31 cellular contexts compared by ENCODE assay signal in genomic region chr9:127153484-127153883, GRCh38. TPM values are rescaled to one million over a fixed set of nuclear protein-coding genes. Genes with fewer than 3 reads are reported as not detected.
DNase-seq lines count a peak whose midpoint lies in the region; ATAC-seq, FAIRE-seq and TF ChIP-seq lines count a peak whose summit lies in the region.
"Had no signal": no experiment of that assay in that cellular context is flagged by ENCODE, and none has a peak within 500 bp of the region (broad histone marks: within the 10 kb centered on the region; RNA-seq: fewer than 3 reads in every experiment).

No MANE protein-coding gene starts in this region.

- H3K27me3 ChIP-seq in mesenchymal stem cell (ENCODE audit: control insufficient read depth in 1 of 2, insufficient read depth in 1 of 2, low read length in 2 of 2) (peaks cover 0 to 20% of the 10 kb centered on the region in 2 experiments), small intestine (ENCODE audit: control insufficient read depth in 2 of 2, insufficient read depth in 2 of 2, low read length in 2 of 2) (no peaks in the 10 kb centered on the region)
- H3K27me3 ChIP-seq: tibial artery had no signal

- H3K27me3 Mint-ChIP-seq in activated CD8-positive, alpha-beta memory T cell treated with anti-CD3 and anti-CD28 coated beads, Interleukin-2, amount 10 ng/mL, durations not matched to agents 7 days and 5 days = peaks cover 21% of the 10 kb centered on the region
- H3K27me3 Mint-ChIP-seq: activated naive CD4-positive, alpha-beta T cell treated with anti-CD3 and anti-CD28 coated beads, Interleukin-2, amount 50 U/mL, for 24 hours; stimulated activated naive CD8-positive, alpha-beta T cell treated with anti-CD3 and anti-CD28 coated beads, Interleukin-15, Interleukin-2, amounts not matched to agents 100 ng/mL and 50 ng/mL, for 24 hours had no signal

- no peaks in the 10 kb centered on the region for H3K9me3 Mint-ChIP-seq in activated CD8-positive, alpha-beta memory T cell treated with anti-CD3 and anti-CD28 coated beads, Interleukin-2, amount 10 ng/mL, durations not matched to agents 7 days and 5 days (ENCODE audit: low read depth)
- H3K9me3 Mint-ChIP-seq: activated CD4-positive, alpha-beta memory T cell treated with anti-CD3 and anti-CD28 coated beads for 36 hours; activated naive CD4-positive, alpha-beta T cell treated with anti-CD3 and anti-CD28 coated beads, Interleukin-2, amount 50 U/mL, for 24 hours; H9; nephron progenitor cell; stimulated activated naive CD8-positive, alpha-beta T cell treated with anti-CD3 and anti-CD28 coated beads, Interleukin-15, Interleukin-2, amounts not matched to agents 100 ng/mL and 50 ng/mL, for 24 hours; T-helper 1 cell treated with Interleukin-12 subunit alpha and Interleukin-12 subunit beta and Interleukin-4 antibody, amounts not matched to agents 30 μg/mL and 1 μg/mL, for 36 hours had no signal

- TF ChIP-seq POLR2A in GM12891 (IDR thresholded peaks at IDR 0.05; ENCODE audit: low read depth, low read length) = no peak

- no peak overlapping the region for H3K4me3 ChIP-seq in mesenchymal stem cell (ENCODE audit: insufficient read depth in 1 of 2, low read depth in 1 of 2, low read length in 2 of 2)
- no peak overlapping the region for H3K4me3 ChIP-seq in small intestine (ENCODE audit: low read depth in 1 of 2, low read length in 2 of 2)
- H3K4me3 ChIP-seq: lung, smooth muscle cell had no signal

- H2AFZ ChIP-seq in mesenchymal stem cell (ENCODE audit: low read depth, low read length) = no peak overlapping the region
- H2AFZ ChIP-seq: parathyroid adenoma had no signal

- H3K27ac ChIP-seq in mesenchymal stem cell (ENCODE audit: low read length, poor library complexity, severe bottlenecking) (no peak overlapping the region), substantia nigra (ENCODE audit: low read depth, low read length, poor library complexity, severe bottlenecking) (peak overlapping the region; percentile 84), small intestine (ENCODE audit: low read depth in 1 of 2, low read length in 1 of 2) (no peak overlapping the region)
- H3K27ac ChIP-seq: epithelial cell of prostate, parathyroid adenoma had no signal

- H3K27ac Mint-ChIP-seq in activated CD8-positive, alpha-beta memory T cell treated with anti-CD3 and anti-CD28 coated beads, Interleukin-2, amount 10 ng/mL, durations not matched to agents 7 days and 5 days = no peak overlapping the region
- H3K27ac Mint-ChIP-seq: activated CD4-positive, alpha-beta memory T cell treated with anti-CD3 and anti-CD28 coated beads for 36 hours; activated naive CD4-positive, alpha-beta T cell treated with anti-CD3 and anti-CD28 coated beads, Interleukin-2, amount 50 U/mL, for 24 hours; H9; nephron progenitor cell; stimulated activated naive CD8-positive, alpha-beta T cell treated with anti-CD3 and anti-CD28 coated beads, Interleukin-15, Interleukin-2, amounts not matched to agents 100 ng/mL and 50 ng/mL, for 24 hours; T-helper 1 cell treated with Interleukin-12 subunit alpha and Interleukin-12 subunit beta and Interleukin-4 antibody, amounts not matched to agents 30 μg/mL and 1 μg/mL, for 36 hours had no signal

- no peak overlapping the region for H2BK12ac ChIP-seq in mesenchymal stem cell (ENCODE audit: low read length in 2 of 2)

- H3K14ac ChIP-seq in mesenchymal stem cell (ENCODE audit: low read length in 2 of 2) = no peak overlapping the region

- H3K9ac ChIP-seq in mesenchymal stem cell (ENCODE audit: low read length) = no peak overlapping the region
- H3K9ac ChIP-seq: parathyroid adenoma had no signal

- H2BK120ac ChIP-seq in mesenchymal stem cell (ENCODE audit: low read depth, low read length) = no peak overlapping the region

- H3K4me1 ChIP-seq in mesenchymal stem cell (ENCODE audit: control insufficient read depth, insufficient read depth, low read depth, low read length) = peaks cover 4% of the 10 kb centered on the region
- no peaks in the 10 kb centered on the region for H3K4me1 ChIP-seq in small intestine (ENCODE audit: control insufficient read depth in 2 of 2, insufficient read depth in 1 of 2, low read depth in 1 of 2, low read length in 1 of 2)
- H3K4me1 ChIP-seq: parathyroid adenoma had no signal

- 88% methylated on average over 4 of the region's 4 CpGs for WGBS in mesenchymal stem cell
- WGBS in small intestine, 3 donors = 93 to 95% (median 94%) methylated on average over 4 of the region's 4 CpGs

- peak overlapping the region in 1 of 2 experiments; percentile 28 for H3K18ac ChIP-seq in mesenchymal stem cell (ENCODE audit: low read depth in 1 of 2, low read length in 2 of 2)

- no peak overlapping the region for H3K23ac ChIP-seq in mesenchymal stem cell (ENCODE audit: low read length in 2 of 2)

- H3K4me1 Mint-ChIP-seq in activated CD8-positive, alpha-beta memory T cell treated with anti-CD3 and anti-CD28 coated beads, Interleukin-2, amount 10 ng/mL, durations not matched to agents 7 days and 5 days = peaks cover 19% of the 10 kb centered on the region
- H3K4me1 Mint-ChIP-seq: nephron progenitor cell had no signal

- FAIRE-seq in GM12891 (lab: Jason Lieb, UNC) (no peak), small intestine (lab: Jason Lieb, UNC) (no peak)
- FAIRE-seq: HepG2 had no signal

- H4K8ac ChIP-seq in mesenchymal stem cell (ENCODE audit: low read length) = no peak overlapping the region

- CTCF ChIA-PET in activated CD8-positive, alpha-beta memory T cell treated with anti-CD3 and anti-CD28 coated beads, Interleukin-2, amount 10 ng/mL, durations not matched to agents 7 days and 5 days (lab: Charles Lee) = no interaction called here

- no peaks in the 10 kb centered on the region for H3K36me3 Mint-ChIP-seq in activated CD8-positive, alpha-beta memory T cell treated with anti-CD3 and anti-CD28 coated beads, Interleukin-2, amount 10 ng/mL, durations not matched to agents 7 days and 5 days
- H3K36me3 Mint-ChIP-seq: activated CD4-positive, alpha-beta memory T cell treated with anti-CD3 and anti-CD28 coated beads for 36 hours; activated naive CD4-positive, alpha-beta T cell treated with anti-CD3 and anti-CD28 coated beads, Interleukin-2, amount 50 U/mL, for 24 hours had no signal

- no peaks in the 10 kb centered on the region for H3K79me1 ChIP-seq in mesenchymal stem cell (replicated peaks; ENCODE audit: low read length, poor library complexity, severe bottlenecking)

- no peak overlapping the region for H3K4ac ChIP-seq in mesenchymal stem cell (ENCODE audit: low read depth in 1 of 2, low read length in 2 of 2)

- H3K36me3 ChIP-seq in mesenchymal stem cell (ENCODE audit: control insufficient read depth in 1 of 2, insufficient read depth in 2 of 2, low read depth in 1 of 2, low read length in 2 of 2) = no peaks in the 10 kb centered on the region
- no peaks in the 10 kb centered on the region for H3K36me3 ChIP-seq in small intestine (ENCODE audit: control insufficient read depth in 2 of 2, insufficient read depth in 2 of 2, low read length in 2 of 2)
- H3K36me3 ChIP-seq: tibial artery had no signal

- no peak for DNase-seq in GM12891 (ENCODE audit: insufficient read length, low spot score)
- peak; percentile 33 for DNase-seq in activated CD8-positive, alpha-beta memory T cell treated with anti-CD3 and anti-CD28 coated beads, Interleukin-2, amount 10 ng/mL, durations not matched to agents 7 days and 5 days
- DNase-seq in mesenchymal stem cell = no peak
- no peak for DNase-seq in substantia nigra (lab: John Stamatoyannopoulos, UW)
- no peak for DNase-seq in small intestine
- DNase-seq in dermis blood vessel endothelial cell = no peak
- DNase-seq: activated CD4-positive, CD25-positive, alpha-beta regulatory T cell treated with anti-CD3 and anti-CD28 coated beads, Interleukin-2, amount 50 U/mL, for 72 hours; DND-41; effector CD4-positive, alpha-beta T cell; hippocampal formation; Karpas-422; left cardiac atrium; NCI-H1417 treated with DMSO at 0.1 percent for 48 hours; NCI-H2081; NCI-H524 treated with DMSO at 0.1 percent for 48 hours; nephron progenitor cell; retina; tibial artery had no signal

- peak overlapping the region; percentile 31 for H4K91ac ChIP-seq in mesenchymal stem cell (ENCODE audit: low read length)

- no peak overlapping the region for H2BK5ac ChIP-seq in mesenchymal stem cell (ENCODE audit: low read depth, low read length, poor library complexity, severe bottlenecking)

- no peaks in the 10 kb centered on the region for H3K9me3 ChIP-seq in mesenchymal stem cell (ENCODE audit: control insufficient read depth, low read length)
- no peaks in the 10 kb centered on the region for H3K9me3 ChIP-seq in small intestine (ENCODE audit: control insufficient read depth, low read depth)
- H3K9me3 ChIP-seq: Caco-2, tibial artery had no signal

- no peak for ATAC-seq in activated CD8-positive, alpha-beta memory T cell treated with anti-CD3 and anti-CD28 coated beads, Interleukin-2, amount 10 ng/mL, durations not matched to agents 7 days and 5 days
- ATAC-seq in HG02588 (IDR thresholded peaks at IDR 0.05; ENCODE audit: unreplicated experiment) = no peak
- ATAC-seq: HepG2, SK-N-SH treated with all-trans-retinoic acid at 6 μM for 48 hours had no signal

- H3K4me2 ChIP-seq in mesenchymal stem cell (ENCODE audit: low read length, poor library complexity, severe bottlenecking) = no peak overlapping the region
- H3K4me2 ChIP-seq: smooth muscle cell had no signal

- no peak overlapping the region for H2AK5ac ChIP-seq in mesenchymal stem cell (ENCODE audit: low read length, severe bottlenecking)

- no peak overlapping the region for H3K4me3 Mint-ChIP-seq in activated CD8-positive, alpha-beta memory T cell treated with anti-CD3 and anti-CD28 coated beads, Interleukin-2, amount 10 ng/mL, durations not matched to agents 7 days and 5 days
- H3K4me3 Mint-ChIP-seq: activated CD4-positive, alpha-beta memory T cell treated with anti-CD3 and anti-CD28 coated beads for 36 hours; activated naive CD4-positive, alpha-beta T cell treated with anti-CD3 and anti-CD28 coated beads, Interleukin-2, amount 50 U/mL, for 24 hours; H9; nephron progenitor cell; stimulated activated naive CD8-positive, alpha-beta T cell treated with anti-CD3 and anti-CD28 coated beads, Interleukin-15, Interleukin-2, amounts not matched to agents 100 ng/mL and 50 ng/mL, for 24 hours; T-helper 1 cell treated with Interleukin-12 subunit alpha and Interleukin-12 subunit beta and Interleukin-4 antibody, amounts not matched to agents 30 μg/mL and 1 μg/mL, for 36 hours had no signal

- no peak overlapping the region for H2BK15ac ChIP-seq in mesenchymal stem cell (ENCODE audit: low read depth, poor library complexity, severe bottlenecking)

TF ChIP-seq in GM12891, 5 proteins besides CTCF, POLR2A, EP300 and RAD21 (continues in another document):
- no peak for TF ChIP-seq TAF1 (IDR thresholded peaks at IDR 0.05; ENCODE audit: low read depth, low read length)
- TF ChIP-seq SPI1 (IDR thresholded peaks at IDR 0.05; ENCODE audit: low read depth, low read length) = 0 out of 2 replicates have a peak, but pooled peaks have one; percentile 19
- TF ChIP-seq POLR2AphosphoS5 (IDR thresholded peaks at IDR 0.05; ENCODE audit: low read depth, low read length) = no peak

RNA-seq across cellular contexts. Expression of gene ANGPTL2, which starts 31.0 kb away (rescaled TPM):
- polyA plus RNA-seq in GM12891 (2012; ENCODE audit: low read depth, missing spikeins) = 0.24 TPM
- total RNA-seq in activated CD8-positive, alpha-beta memory T cell treated with anti-CD3 and anti-CD28 coated beads, Interleukin-2, amount 10 ng/mL, durations not matched to agents 7 days and 5 days = not detected
- polyA plus RNA-seq in mesenchymal stem cell (2013, experiment 1 of 2) = 40.8 TPM
- polyA plus RNA-seq in mesenchymal stem cell (2013, experiment 2 of 2) = 41.1 TPM
- polyA plus RNA-seq in small intestine = 10 to 100 TPM in 1 of 3 donors, 1 to 10 TPM in 1, under 1 TPM in 1; 0.45 to 16.5 (median 3.0) TPM
- total RNA-seq in dermis blood vessel endothelial cell = 12.3 and 14.9 TPM in 2 replicates
- total RNA-seq: activated CD4-positive, alpha-beta memory T cell treated with anti-CD3 and anti-CD28 coated beads for 36 hours; Caco-2 had no signal

Comparison
In these comparisons a context has a peak if more than half of its experiments do, and no peak if none do; other contexts are left out.
1. RNA of gene ANGPTL2, which starts 31.0 kb away (total RNA-seq): 12.3 to 14.9 TPM in dermis blood vessel endothelial cell; not detected in activated CD8-positive, alpha-beta memory T cell treated with anti-CD3 and anti-CD28 coated beads, Interleukin-2, amount 10 ng/mL, durations not matched to agents 7 days and 5 days; every median in the first group is over 10 times any median in the second.